1 cellular context compared by ENCODE assay signal in the genomic region with DNA sequence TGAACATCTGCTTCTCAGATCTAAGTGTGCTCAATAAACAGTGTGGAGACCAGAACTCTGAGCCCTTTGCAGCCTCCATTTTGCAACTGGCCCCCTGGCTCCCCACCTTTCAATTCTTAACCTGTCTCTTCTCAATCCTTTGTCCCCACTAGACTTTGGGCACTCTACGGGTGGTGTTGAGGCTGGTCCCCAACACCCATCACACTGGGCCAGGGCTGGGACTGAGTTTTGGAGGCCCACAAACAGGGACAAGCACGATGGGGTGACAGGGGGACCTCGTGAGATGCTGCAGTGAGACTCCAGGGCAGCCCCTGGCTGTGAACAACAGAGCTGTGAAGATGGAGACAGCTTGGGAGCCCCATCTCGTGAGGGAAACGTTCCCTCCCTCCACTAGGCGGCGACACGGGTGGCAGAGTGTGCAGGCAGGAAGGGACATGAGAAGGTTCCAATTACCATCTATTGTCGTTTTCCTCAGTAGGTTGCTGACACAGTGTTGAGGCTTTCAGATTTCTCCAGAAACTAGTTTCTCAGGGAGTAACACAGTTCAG.
TF ChIP-seq lines count a peak whose summit lies in the region.

No MANE protein-coding gene starts in this region.

TF ChIP-seq in GM12878, 131 proteins besides CTCF, POLR2A, EP300 and RAD21:
- TF ChIP-seq GABPA (IDR thresholded peaks at IDR 0.05; ENCODE audit: low read depth) (no peak), CEBPB (IDR thresholded peaks at IDR 0.05; ENCODE audit: borderline replicate concordance in 1 of 2, low read depth in 2 of 2, low read length in 2 of 2) (no peak), SUPT20H (IDR thresholded peaks at IDR 0.05; ENCODE audit: borderline replicate concordance, control insufficient read depth, low read depth, low read length) (no peak), SMC3 (IDR thresholded peaks at IDR 0.05; ENCODE audit: borderline replicate concordance, low read length) (peak; percentile 47; the same call in 1 of the 2 replicates), MYC (IDR thresholded peaks at IDR 0.05; ENCODE audit: insufficient read depth, insufficient read length, insufficient replicate concordance, low read length, severe bottlenecking) (no peak), ESRRA (IDR thresholded peaks at IDR 0.05; ENCODE audit: low read length) (no peak), BHLHE40 (IDR thresholded peaks at IDR 0.05; ENCODE audit: borderline replicate concordance in 1 of 2, low read depth in 2 of 2, low read length in 1 of 2) (peak in 1 of 2 experiments; percentile 71; a peak in 2 of 4 replicates), YY1 (IDR thresholded peaks at IDR 0.05; ENCODE audit: low read depth, low read length) (peak; percentile 67; the same call in 1 of the 2 replicates), IRF4 (IDR thresholded peaks at IDR 0.05; ENCODE audit: low read depth, low read length) (0 out of 2 replicates have a peak, but pooled peaks have one; percentile 40)
- TF ChIP-seq, protein P1, sequence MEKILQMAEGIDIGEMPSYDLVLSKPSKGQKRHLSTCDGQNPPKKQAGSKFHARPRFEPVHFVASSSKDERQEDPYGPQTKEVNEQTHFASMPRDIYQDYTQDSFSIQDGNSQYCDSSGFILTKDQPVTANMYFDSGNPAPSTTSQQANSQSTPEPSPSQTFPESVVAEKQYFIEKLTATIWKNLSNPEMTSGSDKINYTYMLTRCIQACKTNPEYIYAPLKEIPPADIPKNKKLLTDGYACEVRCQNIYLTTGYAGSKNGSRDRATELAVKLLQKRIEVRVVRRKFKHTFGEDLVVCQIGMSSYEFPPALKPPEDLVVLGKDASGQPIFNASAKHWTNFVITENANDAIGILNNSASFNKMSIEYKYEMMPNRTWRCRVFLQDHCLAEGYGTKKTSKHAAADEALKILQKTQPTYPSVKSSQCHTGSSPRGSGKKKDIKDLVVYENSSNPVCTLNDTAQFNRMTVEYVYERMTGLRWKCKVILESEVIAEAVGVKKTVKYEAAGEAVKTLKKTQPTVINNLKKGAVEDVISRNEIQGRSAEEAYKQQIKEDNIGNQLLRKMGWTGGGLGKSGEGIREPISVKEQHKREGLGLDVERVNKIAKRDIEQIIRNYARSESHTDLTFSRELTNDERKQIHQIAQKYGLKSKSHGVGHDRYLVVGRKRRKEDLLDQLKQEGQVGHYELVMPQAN (conservative IDR thresholded peaks at IDR 0.05): no peak
- TF ChIP-seq, protein P2, sequence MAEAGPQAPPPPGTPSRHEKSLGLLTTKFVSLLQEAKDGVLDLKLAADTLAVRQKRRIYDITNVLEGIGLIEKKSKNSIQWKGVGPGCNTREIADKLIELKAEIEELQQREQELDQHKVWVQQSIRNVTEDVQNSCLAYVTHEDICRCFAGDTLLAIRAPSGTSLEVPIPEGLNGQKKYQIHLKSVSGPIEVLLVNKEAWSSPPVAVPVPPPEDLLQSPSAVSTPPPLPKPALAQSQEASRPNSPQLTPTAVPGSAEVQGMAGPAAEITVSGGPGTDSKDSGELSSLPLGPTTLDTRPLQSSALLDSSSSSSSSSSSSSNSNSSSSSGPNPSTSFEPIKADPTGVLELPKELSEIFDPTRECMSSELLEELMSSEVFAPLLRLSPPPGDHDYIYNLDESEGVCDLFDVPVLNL (IDR thresholded peaks at IDR 0.05; ENCODE audit: low read depth, low read length): no peak
- TF ChIP-seq, protein P3, sequence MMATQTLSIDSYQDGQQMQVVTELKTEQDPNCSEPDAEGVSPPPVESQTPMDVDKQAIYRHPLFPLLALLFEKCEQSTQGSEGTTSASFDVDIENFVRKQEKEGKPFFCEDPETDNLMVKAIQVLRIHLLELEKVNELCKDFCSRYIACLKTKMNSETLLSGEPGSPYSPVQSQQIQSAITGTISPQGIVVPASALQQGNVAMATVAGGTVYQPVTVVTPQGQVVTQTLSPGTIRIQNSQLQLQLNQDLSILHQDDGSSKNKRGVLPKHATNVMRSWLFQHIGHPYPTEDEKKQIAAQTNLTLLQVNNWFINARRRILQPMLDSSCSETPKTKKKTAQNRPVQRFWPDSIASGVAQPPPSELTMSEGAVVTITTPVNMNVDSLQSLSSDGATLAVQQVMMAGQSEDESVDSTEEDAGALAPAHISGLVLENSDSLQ (IDR thresholded peaks at IDR 0.05): no peak
